1 cellular context compared by ENCODE assay signal in genomic region chr2:201182650-201183372, GRCh38.
TF ChIP-seq lines count a peak whose summit lies in the region.

Gene CASP10 (plus strand): TSS chr2:201183141. CDS start chr2:201185778, 2,637 bp downstream.

TF ChIP-seq in K562, 482 proteins besides CTCF, POLR2A, EP300 and RAD21 (continued from another document):
- TF ChIP-seq ZBTB2 (IDR thresholded peaks at IDR 0.05) (no peak), PYGO2 (tag; IDR thresholded peaks at IDR 0.05) (peak; percentile 19; the same call in 1 of the 2 replicates), ATF7 (IDR thresholded peaks at IDR 0.05) (peak; percentile 94), ERF (CRISPR knock-in tag; IDR thresholded peaks at IDR 0.05) (no peak), ZSCAN29 (IDR thresholded peaks at IDR 0.05) (no peak), NEUROD1 (IDR thresholded peaks at IDR 0.05; ENCODE audit: borderline replicate concordance, low read depth, low read length, partially characterized antibody) (no peak), ZNF407 (IDR thresholded peaks at IDR 0.05; ENCODE audit: low read depth) (no peak), TCF3 (CRISPR knock-in tag; IDR thresholded peaks at IDR 0.05) (peak; percentile 15; the same call in 1 of the 2 replicates), ZBTB33 (CRISPR knock-in tag; IDR thresholded peaks at IDR 0.05) (no peak), CSDE1 (IDR thresholded peaks at IDR 0.05) (no peak; a peak in 1 of 4 replicates), RBM34 (IDR thresholded peaks at IDR 0.05; ENCODE audit: borderline replicate concordance, insufficient read depth, low read length) (no peak), ZBTB49 (CRISPR knock-in tag; IDR thresholded peaks at IDR 0.05; ENCODE audit: borderline replicate concordance) (no peak), HMGXB4 (CRISPR knock-in tag; IDR thresholded peaks at IDR 0.05) (no peak), MTF1 (CRISPR knock-in tag; IDR thresholded peaks at IDR 0.05; ENCODE audit: borderline replicate concordance) (no peak), SMARCA4 (IDR thresholded peaks at IDR 0.05) (peak; percentile 64; the same call in 1 of the 2 replicates), KLF6 (CRISPR knock-in tag; IDR thresholded peaks at IDR 0.05; ENCODE audit: borderline replicate concordance) (no peak), HDGF (IDR thresholded peaks at IDR 0.05) (no peak), KDM1A (IDR thresholded peaks at IDR 0.05) (0 out of 4 replicates have a peak, but pooled peaks of 1 of the 2 experiments have one; percentile 27), HOXB6 (CRISPR knock-in tag; IDR thresholded peaks at IDR 0.05; ENCODE audit: borderline replicate concordance) (no peak), ZSCAN32 (CRISPR knock-in tag; IDR thresholded peaks at IDR 0.05) (no peak), MEF2D (tag; conservative IDR thresholded peaks at IDR 0.05; ENCODE audit: low read depth) (no peak), ZNF184 (CRISPR knock-in tag; IDR thresholded peaks at IDR 0.05) (no peak)
